ENCODE assay signal across 14 cellular contexts in genomic region chr2:85771486-85771885, GRCh38. TPM values are rescaled to one million over a fixed set of nuclear protein-coding genes. Genes with fewer than 3 reads are reported as not detected.
DNase-seq lines count a peak whose midpoint lies in the region; ATAC-seq, FAIRE-seq and TF ChIP-seq lines count a peak whose summit lies in the region.
"Had no signal": no experiment of that assay in that cellular context is flagged by ENCODE, and none has a peak within 500 bp of the region (broad histone marks: within the 10 kb centered on the region; RNA-seq: fewer than 3 reads in every experiment).

No MANE protein-coding gene starts in this region.

- BruUV-seq in HCT116 (replicated peaks; lab: Mats Ljungman, UMichigan) = no TSS peak
- no TSS peak for BruUV-seq in GM12878 (replicated peaks; lab: Mats Ljungman, UMichigan)

- H3K9me3 ChIP-seq in HCT116 (ENCODE audit: control insufficient read depth in 1 of 2, insufficient read depth in 1 of 2, low read depth in 1 of 2, low read length in 2 of 2) (no peaks in the 10 kb centered on the region), GM12878 (replicated peaks; ENCODE audit: control insufficient read depth, insufficient read depth, low read length) (no peaks in the 10 kb centered on the region), liver (ENCODE audit: control insufficient read depth in 4 of 4, low read length in 3 of 4) (no peaks in the 10 kb centered on the region), stomach (no peaks in the 10 kb centered on the region)
- H3K9me3 ChIP-seq: neutrophil had no signal

- CTCF ChIA-PET in HCT116 (lab: Charles Lee) (interaction anchor here (0.6 to 3.0 kb wide), 8 partner anchors 10 to 134 kb away, joined by 3 to 20 read pairs (median 4); partner anchors contain the start of gene ATOH8), GM12878 (lab: Yijun Ruan, JAX) (interaction anchor here (0.8 to 1.6 kb wide), 4 partner anchors 41 to 309 kb away, joined by 3 to 4 read pairs (median 3); no protein-coding TSS in a partner anchor)

- H3K9me2 ChIP-seq in HCT116 (ENCODE audit: insufficient read depth) = no peaks in the 10 kb centered on the region

- POLR2A ChIA-PET in HCT116 (lab: Charles Lee) (interaction anchor here (1.0 kb wide), 1 partner anchor 11 kb away, joined by 6 read pairs; no protein-coding TSS in a partner anchor), GM12878 (lab: Charles Lee) (no interaction called here)

- H3K27ac ChIP-seq in HCT116 (ENCODE audit: low read depth, low read length) (peak overlapping the region; percentile 71), GM12878 (ENCODE audit: control insufficient read depth, insufficient read depth) (no peak overlapping the region), liver (ENCODE audit: low read depth in 1 of 2, low read length in 2 of 2) (peak overlapping the region; percentile 85 to 86), stomach (peak overlapping the region in 4 of 5 donors; percentile 81 to 87 (median 86))
- H3K27ac ChIP-seq: neutrophil had no signal

- H3K9ac ChIP-seq in HCT116 (ENCODE audit: low read length) (peak overlapping the region; percentile 45), GM12878 (ENCODE audit: control insufficient read depth, insufficient read depth, low read length) (no peak overlapping the region), liver (ENCODE audit: low read depth in 1 of 2, low read length in 2 of 2) (peak overlapping the region in 1 of 2 donors; percentile 56)

- H2AFZ ChIP-seq in HCT116 (ENCODE audit: low read depth, low read length, poor library complexity, severe bottlenecking) = peak overlapping the region; percentile 22
- no peak overlapping the region for H2AFZ ChIP-seq in GM12878 (ENCODE audit: control insufficient read depth, low read depth, low read length)

- intact Hi-C loops in HCT116 (cut with micrococcal nuclease) (no loop called here), GM12878 (cut with micrococcal nuclease; ENCODE audit: unreplicated experiment) (no loop called here), stomach (cut with DNase I; ENCODE audit: low total_unique reads) (no loop called here)

- no peak for TF ChIP-seq EP300 in GM12878 (IDR thresholded peaks at IDR 0.05; ENCODE audit: borderline replicate concordance in 1 of 2, control insufficient read depth in 1 of 2, low read depth in 2 of 2, low read length in 2 of 2)
- no peak for TF ChIP-seq EP300 in stomach (IDR thresholded peaks at IDR 0.05)

- peaks cover 18% of the 10 kb centered on the region; the same call in 1 of the 2 replicates for H3K27me3 ChIP-seq in HCT116 (ENCODE audit: insufficient read depth, low read length)
- H3K27me3 ChIP-seq in GM12878 (replicated peaks in 1 of 2; ENCODE audit: control insufficient read depth in 2 of 2, insufficient read depth in 2 of 2, low read length in 1 of 2) = peaks cover 0 to 2% of the 10 kb centered on the region in 2 experiments; a peak in 2 of 4 replicates
- H3K27me3 ChIP-seq in liver (ENCODE audit: control insufficient read depth in 4 of 4, insufficient read depth in 4 of 4, low read length in 3 of 4) = no peaks in the 10 kb centered on the region
- peaks cover 0 to 6% (median 0%) of the 10 kb centered on the region in 3 donors for H3K27me3 ChIP-seq in stomach

- no peaks in the 10 kb centered on the region for H4K20me1 ChIP-seq in HCT116 (ENCODE audit: insufficient read depth)
- no peaks in the 10 kb centered on the region; the same call in 1 of the 2 replicates for H4K20me1 ChIP-seq in GM12878 (ENCODE audit: control insufficient read depth, insufficient read depth)

- H3K4me3 ChIP-seq in HCT116 (replicated peaks in 1 of 2; ENCODE audit: low read depth in 1 of 2, low read length in 2 of 2) (peak overlapping the region in 1 of 2 experiments; percentile 33; a peak in 2 of 4 replicates), GM12878 (no peak overlapping the region), liver (ENCODE audit: low read depth in 1 of 3, low read length in 3 of 3) (no peak overlapping the region), stomach (peak overlapping the region in 2 of 4 donors; percentile 13 to 18)

- H3K79me2 ChIP-seq in HCT116 (ENCODE audit: insufficient read depth, low read length) (no peaks in the 10 kb centered on the region), GM12878 (ENCODE audit: control insufficient read depth, insufficient read depth, low read length) (no peaks in the 10 kb centered on the region)

- no peak for FAIRE-seq in GM12878 (lab: Jason Lieb, UNC)
- FAIRE-seq: H54 had no signal

- SMC1A ChIA-PET in GM12878 (lab: Charles Lee; ENCODE audit: uncharacterized antibody, unreplicated experiment) = interaction anchor here (1.0 to 1.8 kb wide), 4 partner anchors 10 to 41 kb away, joined by 3 to 6 read pairs (median 3); no protein-coding TSS in a partner anchor

- TF ChIP-seq CTCF in HCT116 (IDR thresholded peaks at IDR 0.05 in 2 of 3, conservative IDR thresholded peaks at IDR 0.05 in 1 of 3; ENCODE audit: borderline replicate concordance in 1 of 3, insufficient read depth in 1 of 3, low read depth in 2 of 3, low read length in 2 of 3) = no peak
- TF ChIP-seq CTCF in GM12878 (IDR thresholded peaks at IDR 0.05 in 2 of 3, conservative IDR thresholded peaks at IDR 0.05 in 1 of 3; ENCODE audit: control insufficient read depth in 2 of 3, extremely low read depth in 1 of 3, insufficient read depth in 1 of 3, low read depth in 3 of 3, low read length in 3 of 3) = no peak
- TF ChIP-seq CTCF in liver (IDR thresholded peaks at IDR 0.05; ENCODE audit: low read depth, low read length, missing input control) = no peak
- TF ChIP-seq CTCF in stomach (IDR thresholded peaks at IDR 0.05) = no peak

- H3K4me2 ChIP-seq in HCT116 (ENCODE audit: low read length) = peak overlapping the region; percentile 77
- no peak overlapping the region for H3K4me2 ChIP-seq in GM12878 (ENCODE audit: control insufficient read depth, insufficient read depth)

- DNase-seq in HCT116 (ENCODE audit: low read depth, low spot score) = no peak
- DNase-seq in GM12878 (ENCODE audit: low read depth, low spot score) = no peak
- no peak for DNase-seq in stomach
- no peak for DNase-seq in NK-92 treated with Interleukin-12 subunit alpha and Interleukin-12 subunit beta, amount 100 ng/mL, for 24 hours (lab: John Stamatoyannopoulos, UW)
- DNase-seq in cortex of kidney (lab: John Stamatoyannopoulos, UW) = no peak
- DNase-seq: activated CD8-positive, alpha-beta memory T cell treated with anti-CD3 and anti-CD28 coated beads, Interleukin-2, amount 50 U/mL, for 48 hours; CD4-positive, alpha-beta T cell; KBM-7; OCI-M1 had no signal

- TF ChIP-seq POLR2A in HCT116 (IDR thresholded peaks at IDR 0.05; ENCODE audit: borderline replicate concordance, extremely low read depth, insufficient read depth, insufficient read length) = no peak
- no peak for TF ChIP-seq POLR2A in GM12878 (IDR thresholded peaks at IDR 0.05; ENCODE audit: low read depth, low read length)
- TF ChIP-seq POLR2A in stomach (IDR thresholded peaks at IDR 0.05) = no peak

- in situ Hi-C loops in GM12878 (cut with MboI) = no loop called here

- 29% methylated on average over 4 of the region's 4 CpGs for WGBS in GM12878 (ENCODE audit: insufficient coverage, insufficient replicate concordance, low lambda C conversion rate, missing lambda C conversion rate)
- WGBS in liver = 69% methylated on average over 4 of the region's 4 CpGs
- WGBS in stomach, 5 donors = 58 to 71% (median 62%) methylated on average over 4 of the region's 4 CpGs

- TF ChIP-seq RAD21 in HCT116 (IDR thresholded peaks at IDR 0.05; ENCODE audit: low read depth) (no peak), GM12878 (IDR thresholded peaks at IDR 0.05; ENCODE audit: insufficient read depth, low read depth, low read length) (no peak), liver (IDR thresholded peaks at IDR 0.05) (no peak)

- H3K36me3 ChIP-seq in HCT116 (ENCODE audit: control insufficient read depth in 1 of 2, insufficient read depth in 2 of 2, low read length in 2 of 2) = no peaks in the 10 kb centered on the region
- H3K36me3 ChIP-seq in GM12878 (ENCODE audit: control insufficient read depth in 2 of 2, insufficient read depth in 2 of 2, low read length in 1 of 2) = no peaks in the 10 kb centered on the region
- no peaks in the 10 kb centered on the region for H3K36me3 ChIP-seq in liver (ENCODE audit: control insufficient read depth in 4 of 4, insufficient read depth in 3 of 4, low read depth in 1 of 4, low read length in 3 of 4)
- H3K36me3 ChIP-seq in stomach = peaks cover 0 to 11% (median 1%) of the 10 kb centered on the region in 4 donors
- H3K36me3 ChIP-seq: neutrophil had no signal

- H3K4me1 ChIP-seq in HCT116 (ENCODE audit: control insufficient read depth in 1 of 2, insufficient read depth in 2 of 2, low read length in 2 of 2) (peaks cover 51 to 55% of the 10 kb centered on the region in 2 experiments), GM12878 (ENCODE audit: control insufficient read depth, insufficient read depth, low read length) (no peaks in the 10 kb centered on the region), liver (ENCODE audit: control insufficient read depth in 4 of 4, insufficient read depth in 4 of 4, low read length in 3 of 4) (peaks cover 37 to 76% (median 61%) of the 10 kb centered on the region in 4 donors), stomach (peaks cover 71 to 85% (median 77%) of the 10 kb centered on the region in 4 donors)

- RAD21 ChIA-PET in HCT116 (lab: Charles Lee; ENCODE audit: low non-redundant PET in 1 of 2, low total read pairs in 2 of 2, uncharacterized antibody in 2 of 2, unreplicated experiment in 2 of 2) (no interaction called here), GM12878 (lab: Charles Lee; ENCODE audit: unreplicated experiment) (interaction anchor here (0.6 to 1.3 kb wide), 2 partner anchors 10 to 270 kb away, joined by 3 to 4 read pairs; no protein-coding TSS in a partner anchor)

- ATAC-seq in HCT116 (no peak), GM12878 (peak; percentile 17; the same call in 2 of the 3 replicates), esophagus mucosa (no peak), GM18867 (IDR thresholded peaks at IDR 0.05; ENCODE audit: unreplicated experiment) (no peak)

RNA-seq across cellular contexts. Expression of gene ATOH8, which starts 17.7 kb away (rescaled TPM):
- 0.74 TPM for total RNA-seq in HCT116 (2021; ENCODE audit: unreplicated experiment)
- 0.21 and 0.30 TPM in 2 replicates for polyA plus RNA-seq in HCT116 (2012)
- 0.56 and 1.6 TPM in 2 replicates for total RNA-seq in GM12878 (2013; cell fraction: nucleolus; rRNA removed)
- total RNA-seq in GM12878 (2014; rRNA removed) = not detected in 2 replicates
- 0.09 TPM in 1 of 2 replicates, not detected in the other for total RNA-seq in GM12878 (2014; rRNA removed; fragmentation: Illumina TruSeq; extraction: Trizol)
- total RNA-seq in GM12878 (2021) = 0.21 TPM in 1 of 2 replicates, not detected in the other
- not detected for polyA plus RNA-seq in GM12878 (2011; ENCODE audit: low read depth)
- polyA plus RNA-seq in GM12878 (2011; rRNA removed) = 0.39 and 0.60 TPM in 2 replicates
- 0.72 and 1.0 TPM in 2 replicates for polyA plus RNA-seq in GM12878 (2011; cell fraction: cytosol; rRNA removed)
- polyA plus RNA-seq in GM12878 (2011; cell fraction: nucleus; rRNA removed) = 1.6 and 1.7 TPM in 2 replicates
- polyA plus RNA-seq in GM12878 (2012) = 0.07 TPM in 1 of 2 replicates, not detected in the other
- not detected in 2 replicates for polyA plus RNA-seq in GM12878 (2014; fragmentation: Illumina TruSeq; extraction: Trizol)
- polyA plus RNA-seq in GM12878 (2014; fragmentation: Nextera tagmentation; extraction: Ambion mirVana) = under 1 TPM in 1 of 2 experiments, not detected in 1; 0.03 TPM
- not detected in 2 replicates for polyA plus RNA-seq in GM12878 (2014; rRNA removed)
- not detected for polyA plus RNA-seq in GM12878 (2016; fragmentation: Nextera tagmentation; extraction: Ambion mirVana)
- polyA minus RNA-seq in GM12878 (2011; rRNA and poly(A)+ RNA removed) = 1.0 and 1.4 TPM in 2 replicates
- polyA minus RNA-seq in GM12878 (2011; cell fraction: cytosol; rRNA and poly(A)+ RNA removed) = 0.31 and 1.2 TPM in 2 replicates
- 0.48 and 0.86 TPM in 2 replicates for polyA minus RNA-seq in GM12878 (2011; cell fraction: nucleus; rRNA and poly(A)+ RNA removed)
- total RNA-seq in liver = 10 to 100 TPM in 1 of 2 donors, under 1 TPM in 1; 0.33 to 37.7 TPM
- polyA plus RNA-seq in liver = 10 to 100 TPM; 20.4 to 33.2 TPM
- 10 to 100 TPM in 2 of 5 donors, 1 to 10 TPM in 3; 2.3 to 23.2 (median 9.7) TPM for total RNA-seq in stomach
- 10 to 100 TPM; 11.3 to 20.0 (median 15.3) TPM for polyA plus RNA-seq in stomach
- 1.2 TPM for total RNA-seq in esophagus mucosa
- total RNA-seq: CD4-positive, alpha-beta T cell had no signal
